In genomic region chr9:63817622-63818518, GRCh38 we compare ENCODE assay signal across 8 cellular contexts.
A peak's percentile ranks its signal among the peaks of the same experiment; 100 is the strongest.
DNase-seq lines count a peak whose midpoint lies in the region; TF ChIP-seq lines count a peak whose summit lies in the region.

No MANE protein-coding gene starts in this region.

- H3K4me3 ChIP-seq in GM06990 (replicated peaks; ENCODE audit: low read depth, low read length), result peak overlapping the region; percentile 79

- POLR2A ChIA-PET in HEK293T (lab: Yijun Ruan, JAX), result no interaction called here

- CTCF ChIA-PET in HEK293T (lab: Yijun Ruan, JAX), result no interaction called here

- DNase-seq in GM06990 (ENCODE audit: extremely low read depth, insufficient read length) (peak; percentile 93), HEK293T (ENCODE audit: extremely low spot score) (peak; percentile 7), RPMI7951 (ENCODE audit: low read depth) (peak; percentile 6), astrocyte of the hippocampus (ENCODE audit: low read depth, low spot score) (peak; percentile 62), iris pigment epithelial cell (ENCODE audit: low read depth) (peak; percentile 17), HuH-7.5 (ENCODE audit: low spot score) (no peak), DMS114 treated with DMSO at 0.1 percent for 48 hours (lab: John Stamatoyannopoulos, UW; ENCODE audit: unreplicated experiment) (no peak)
- peak; percentile 14 to 32 for DNase-seq in stimulated activated CD4-positive, alpha-beta T cell treated with anti-CD3 and anti-CD28 coated beads, Interleukin-1b, Interleukin-23, amount 100 ng/mL, for 1 hour (ENCODE audit: low read depth in 2 of 2)

- peaks cover 2% of the 10 kb centered on the region for H3K36me3 ChIP-seq in GM06990 (ENCODE audit: control insufficient read depth, insufficient read depth, low read length)

- TF ChIP-seq CTCF in GM06990 (IDR thresholded peaks at IDR 0.05; ENCODE audit: insufficient read depth, low read length, poor library complexity, severe bottlenecking), result no peak

- no peaks in the 10 kb centered on the region for H3K27me3 ChIP-seq in GM06990 (replicated peaks; ENCODE audit: control insufficient read depth, insufficient read depth, low read length)

TF ChIP-seq in HEK293T, 16 proteins besides CTCF, POLR2A, EP300 and RAD21:
- TF ChIP-seq LEF1 (IDR thresholded peaks at IDR 0.05; ENCODE audit: borderline replicate concordance) (no peak), FOXM1 (IDR thresholded peaks at IDR 0.05; ENCODE audit: borderline replicate concordance) (no peak), ELF4 (IDR thresholded peaks at IDR 0.05) (no peak), TARDBP (IDR thresholded peaks at IDR 0.05) (no peak), FOXK2 (IDR thresholded peaks at IDR 0.05) (no peak), SUZ12 (IDR thresholded peaks at IDR 0.05) (no peak), ZNF384 (IDR thresholded peaks at IDR 0.05) (no peak), L3MBTL2 (conservative IDR thresholded peaks at IDR 0.05) (no peak), HDGF (IDR thresholded peaks at IDR 0.05; ENCODE audit: borderline replicate concordance) (no peak), FOXA1 (IDR thresholded peaks at IDR 0.05) (no peak)
TF ChIP-seq in HEK293T: peak in this region for 0.

Comparison
In these comparisons a context has a peak if more than half of its experiments do, and no peak if none do; other contexts are left out.
1. DNase-seq: peak in GM06990 (single experiment), HEK293T (single experiment), RPMI7951 (single experiment), astrocyte of the hippocampus (single experiment), iris pigment epithelial cell (single experiment) and stimulated activated CD4-positive, alpha-beta T cell treated with anti-CD3 and anti-CD28 coated beads, Interleukin-1b, Interleukin-23, amount 100 ng/mL, for 1 hour (2 of 2); none in HuH-7.5 (single experiment) and DMS114 treated with DMSO at 0.1 percent for 48 hours (single experiment).